Comparison of ENCODE assay signal across 21 cellular contexts in the genomic region with DNA sequence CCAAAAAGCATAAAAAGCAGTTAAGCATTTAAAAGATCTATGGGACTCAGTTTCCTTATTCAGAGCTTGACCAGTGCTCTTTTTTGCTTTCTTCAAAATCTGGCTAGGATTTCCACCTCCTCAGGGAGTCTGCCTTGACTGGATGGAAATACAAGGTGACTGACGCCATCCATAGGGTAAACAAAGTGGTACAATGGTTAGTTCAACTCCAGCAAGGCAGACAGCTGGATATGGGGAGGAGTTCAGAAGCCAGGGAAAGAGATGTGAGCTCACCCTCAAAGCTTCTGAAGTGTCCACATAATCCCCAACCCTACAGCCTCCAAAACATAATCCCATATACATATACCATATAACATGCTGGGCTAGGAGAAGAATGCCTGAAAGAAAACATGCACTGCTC. TPM values are rescaled to one million over a fixed set of nuclear protein-coding genes. Genes with fewer than 3 reads are reported as not detected.
DNase-seq lines count a peak whose midpoint lies in the region; ATAC-seq, FAIRE-seq and TF ChIP-seq lines count a peak whose summit lies in the region.
"Had no signal": no experiment of that assay in that cellular context is flagged by ENCODE, and none has a peak within 500 bp of the region (broad histone marks: within the 10 kb centered on the region; RNA-seq: fewer than 3 reads in every experiment).

No MANE protein-coding gene starts in this region.

- no peaks in the 10 kb centered on the region for H3K79me2 ChIP-seq in astrocyte (ENCODE audit: insufficient read depth, low read length)

- H3K9me3 Mint-ChIP-seq in astrocyte (ENCODE audit: unreplicated experiment) = no peaks in the 10 kb centered on the region
- H3K9me3 Mint-ChIP-seq: T-cell had no signal

- H3K36me3 ChIP-seq in astrocyte (ENCODE audit: insufficient read depth, low read length) (no peaks in the 10 kb centered on the region), mucosa of descending colon (ENCODE audit: low read depth) (no peaks in the 10 kb centered on the region)

- ATAC-seq in mucosa of descending colon (no peak), GM19324 (IDR thresholded peaks at IDR 0.05; ENCODE audit: low FRiP score, unreplicated experiment) (no peak), GM19328 (IDR thresholded peaks at IDR 0.05; ENCODE audit: unreplicated experiment) (no peak), T-helper 17 cell (no peak)
- ATAC-seq: K562, Panc1, SK-N-SH treated with all-trans-retinoic acid at 6 μM for 48 hours, T-cell had no signal

- peaks cover 20% of the 10 kb centered on the region for H3K27me3 Mint-ChIP-seq in astrocyte (ENCODE audit: low read depth, unreplicated experiment)
- no peaks in the 10 kb centered on the region for H3K27me3 Mint-ChIP-seq in T-helper 17 cell
- H3K27me3 Mint-ChIP-seq: T-cell had no signal

- H3K4me1 Mint-ChIP-seq in astrocyte (ENCODE audit: low read depth, unreplicated experiment) (peaks cover 18% of the 10 kb centered on the region), T-helper 17 cell (no peaks in the 10 kb centered on the region)
- H3K4me1 Mint-ChIP-seq: CD4-positive, CD25-positive, alpha-beta regulatory T cell; T-cell had no signal

- no peak overlapping the region for H3K4me3 Mint-ChIP-seq in astrocyte (ENCODE audit: unreplicated experiment)
- no peak overlapping the region for H3K4me3 Mint-ChIP-seq in T-helper 17 cell
- H3K4me3 Mint-ChIP-seq: CD4-positive, CD25-positive, alpha-beta regulatory T cell; T-cell had no signal

- TF ChIP-seq CTCF in astrocyte (IDR thresholded peaks at IDR 0.05; ENCODE audit: insufficient read depth, low read depth, low read length) (no peak), mucosa of descending colon (IDR thresholded peaks at IDR 0.05) (no peak)

- H3K4me1 ChIP-seq in astrocyte (ENCODE audit: insufficient read depth, low read length) (peaks cover 15% of the 10 kb centered on the region), mucosa of descending colon (ENCODE audit: low read depth) (no peaks in the 10 kb centered on the region)

- H3K36me3 Mint-ChIP-seq in astrocyte (ENCODE audit: low read depth, unreplicated experiment) (no peaks in the 10 kb centered on the region), T-helper 17 cell (ENCODE audit: low read depth) (no peaks in the 10 kb centered on the region)
- H3K36me3 Mint-ChIP-seq: CD4-positive, CD25-positive, alpha-beta regulatory T cell; T-cell had no signal

- DNase-seq in HT1080 (ENCODE audit: low read depth) = peak; percentile 54
- DNase-seq in astrocyte (ENCODE audit: low read depth) = peak; percentile 49
- DNase-seq in myocyte (ENCODE audit: low read depth) = peak; percentile 62
- DNase-seq in mucosa of descending colon = no peak
- no peak for DNase-seq in T-helper 17 cell
- DNase-seq: CD4-positive, CD25-positive, alpha-beta regulatory T cell; NCI-H1092; NCI-H1436 treated with DMSO at 0.1 percent for 48 hours; NCI-H1930; NCI-H510A; NCI-H748 treated with DMSO at 0.1 percent for 48 hours; T-cell had no signal

- peak overlapping the region; percentile 57 for H3K9ac ChIP-seq in astrocyte (ENCODE audit: low read length)

- FAIRE-seq in astrocyte (lab: Jason Lieb, UNC) = no peak
- FAIRE-seq: GM12891, K562 had no signal

- H3K4me3 ChIP-seq in astrocyte (ENCODE audit: insufficient read depth, low read depth, low read length) (peak overlapping the region; percentile 7), mucosa of descending colon (no peak overlapping the region)
- H3K4me3 ChIP-seq: K562 had no signal

- intact Hi-C loops in mucosa of descending colon (cut with DNase I, micrococcal nuclease) = no loop called here

- H4K20me1 ChIP-seq in astrocyte (ENCODE audit: insufficient read depth, low read length) = no peaks in the 10 kb centered on the region

- H3K27ac Mint-ChIP-seq in astrocyte (ENCODE audit: unreplicated experiment) = peak overlapping the region; percentile 84
- H3K27ac Mint-ChIP-seq in T-helper 17 cell = no peak overlapping the region
- H3K27ac Mint-ChIP-seq: CD4-positive, CD25-positive, alpha-beta regulatory T cell; T-cell had no signal

- H3K27ac ChIP-seq in astrocyte (ENCODE audit: low read depth, low read length) = peak overlapping the region; percentile 87

- H3K4me2 ChIP-seq in astrocyte (ENCODE audit: low read length) = peak overlapping the region; percentile 79

- no peak overlapping the region for H2AFZ ChIP-seq in astrocyte (ENCODE audit: low read depth, low read length)

- H3K27me3 ChIP-seq in astrocyte (ENCODE audit: insufficient read depth, low read length) = no peaks in the 10 kb centered on the region

- no peaks in the 10 kb centered on the region for H3K9me3 ChIP-seq in astrocyte (ENCODE audit: insufficient read depth, low read depth, low read length)
- H3K9me3 ChIP-seq in mucosa of descending colon = no peaks in the 10 kb centered on the region
- H3K9me3 ChIP-seq in T-helper 17 cell (ENCODE audit: control insufficient read depth, low read length, poor library complexity, severe bottlenecking) = no peaks in the 10 kb centered on the region

RNA-seq across cellular contexts. Expression of a gene that starts 52.0 kb away (rescaled TPM):
- total RNA-seq in HT1080 (2014; rRNA removed; shearing (Covaris generic)) = 1.7 and 2.2 TPM in 2 replicates
- polyA plus RNA-seq in HT1080 (2015; cell fraction: cytosol; rRNA removed) = 2.3 and 2.4 TPM in 2 replicates
- 1.9 and 2.0 TPM in 2 replicates for polyA plus RNA-seq in HT1080 (2015; cell fraction: nucleus; rRNA removed)
- total RNA-seq in astrocyte (0.79 and 0.91 TPM in 2 replicates), myocyte (1.6 and 2.1 TPM in 2 replicates), mucosa of descending colon (1 to 10 TPM in 1 of 3 donors, under 1 TPM in 2; 0.23 to 2.4 (median 0.70) TPM), T-helper 17 cell (not detected)
- 6.8 TPM for polyA plus RNA-seq in myocyte (2012)
- total RNA-seq: A673; CD4-positive, CD25-positive, alpha-beta regulatory T cell; G401; H4; T-cell had no signal
- polyA plus RNA-seq: CD4-positive, CD25-positive, alpha-beta regulatory T cell had no signal

Comparison
In these comparisons a context has a peak if more than half of its experiments do, and no peak if none do; other contexts are left out.
1. DNase-seq: peak in HT1080 (single experiment), astrocyte (single experiment) and myocyte (single experiment); none in mucosa of descending colon (0 of 3) and T-helper 17 cell (0 of 3).